1 cellular context compared by ENCODE assay signal in genomic region chr20:6711950-6712634, GRCh38.
TF ChIP-seq lines count a peak whose summit lies in the region.

No MANE protein-coding gene starts in this region.

TF ChIP-seq in HepG2, 621 proteins besides CTCF, POLR2A, EP300 and RAD21 (continued from another document):
- TF ChIP-seq SP2 (CRISPR knock-in tag; IDR thresholded peaks at IDR 0.05), result no peak
- no peak for TF ChIP-seq GABPA (IDR thresholded peaks at IDR 0.05; ENCODE audit: low read depth, low read length)
- 0 out of 2 replicates have a peak, but pooled peaks have one; percentile 13 for TF ChIP-seq GABPA (CRISPR knock-in tag; IDR thresholded peaks at IDR 0.05; ENCODE audit: low read depth)
